In genomic region chr10:21184216-21184615, GRCh38 we compare ENCODE assay signal across 14 cellular contexts.
A peak's percentile ranks its signal among the peaks of the same experiment; 100 is the strongest.
DNase-seq lines count a peak whose midpoint lies in the region; FAIRE-seq and TF ChIP-seq lines count a peak whose summit lies in the region.
"Had no signal": no experiment of that assay in that cellular context is flagged by ENCODE, and none has a peak within 500 bp of the region (broad histone marks: within the 10 kb centered on the region; RNA-seq: fewer than 3 reads in every experiment).

No MANE protein-coding gene starts in this region.

- H3K4me1 ChIP-seq in neuronal stem cell (ENCODE audit: control insufficient read depth in 2 of 2, insufficient read depth in 1 of 2, low read depth in 1 of 2, low read length in 2 of 2) = peaks cover 3 to 7% of the 10 kb centered on the region in 2 donors
- H3K4me1 ChIP-seq: BLaER1 treated with 17β-estradiol and CSF1 and Interleukin-3, amounts not matched to agents 10 nM and 100 nM; left lung had no signal

- H3K27me3 Mint-ChIP-seq in chondrocyte (ENCODE audit: low read depth) = no peaks in the 10 kb centered on the region
- H3K27me3 Mint-ChIP-seq in glutamatergic neuron (ENCODE audit: unreplicated experiment) = no peaks in the 10 kb centered on the region
- peaks cover 4% of the 10 kb centered on the region for H3K27me3 Mint-ChIP-seq in activated T-cell treated with anti-CD3 and anti-CD28 coated beads, Interleukin-2, amount 50 U/mL, for 24 hours
- H3K27me3 Mint-ChIP-seq: activated CD4-positive, alpha-beta memory T cell treated with anti-CD3 and anti-CD28 coated beads for 36 hours had no signal

- no peak overlapping the region for H4K91ac ChIP-seq in neuronal stem cell (ENCODE audit: low read depth, low read length, poor library complexity)

- H3K27ac ChIP-seq in neuronal stem cell (replicated peaks; ENCODE audit: low read length) = no peak overlapping the region
- H3K27ac ChIP-seq: BLaER1 treated with 17β-estradiol and CSF1 and Interleukin-3, amounts not matched to agents 10 nM and 100 nM; left lung had no signal

- no peak overlapping the region for H3K18ac ChIP-seq in neuronal stem cell (ENCODE audit: low read length)

- no CpG with 5 or more reads among the region's 2 CpGs for WGBS in neuronal stem cell (ENCODE audit: extremely low coverage in 2 of 2, insufficient read length in 2 of 2, insufficient replicate concordance in 1 of 2), 2 donors

- H3K4me3 Mint-ChIP-seq in chondrocyte (ENCODE audit: unreplicated experiment) (no peak overlapping the region), glutamatergic neuron (ENCODE audit: unreplicated experiment) (no peak overlapping the region)
- no peak overlapping the region for H3K4me3 Mint-ChIP-seq in activated T-cell treated with anti-CD3 and anti-CD28 coated beads, Interleukin-2, amount 50 U/mL, for 24 hours
- H3K4me3 Mint-ChIP-seq: activated CD4-positive, alpha-beta memory T cell treated with anti-CD3 and anti-CD28 coated beads for 36 hours; activated naive CD4-positive, alpha-beta T cell treated with anti-CD3 and anti-CD28 coated beads for 36 hours had no signal

- peak overlapping the region; percentile 54 for H2AFZ ChIP-seq in neuronal stem cell (ENCODE audit: low read length)

- no peak overlapping the region for H2AK5ac ChIP-seq in neuronal stem cell (ENCODE audit: low read depth, low read length)

- no peak overlapping the region for H3K23ac ChIP-seq in neuronal stem cell (ENCODE audit: low read depth, low read length, poor library complexity)

- H3K27ac Mint-ChIP-seq in chondrocyte (ENCODE audit: unreplicated experiment) = peak overlapping the region; percentile 54
- no peak overlapping the region for H3K27ac Mint-ChIP-seq in glutamatergic neuron (ENCODE audit: unreplicated experiment)
- no peak overlapping the region for H3K27ac Mint-ChIP-seq in activated T-cell treated with anti-CD3 and anti-CD28 coated beads, Interleukin-2, amount 50 U/mL, for 24 hours
- H3K27ac Mint-ChIP-seq: activated CD4-positive, alpha-beta memory T cell treated with anti-CD3 and anti-CD28 coated beads for 36 hours; activated naive CD4-positive, alpha-beta T cell treated with anti-CD3 and anti-CD28 coated beads for 36 hours had no signal

- H2BK5ac ChIP-seq in neuronal stem cell (ENCODE audit: low read length) = no peak overlapping the region

- no peak overlapping the region for H4K8ac ChIP-seq in neuronal stem cell (ENCODE audit: low read depth, low read length)

- H3K4me2 ChIP-seq in neuronal stem cell (ENCODE audit: insufficient read depth, low read length, poor library complexity, severe bottlenecking) = no peak overlapping the region
- H3K4me2 ChIP-seq: BLaER1 treated with 17β-estradiol and CSF1 and Interleukin-3, amounts not matched to agents 10 nM and 100 nM had no signal

- H3K9me3 ChIP-seq in neuronal stem cell (replicated peaks in 1 of 2; ENCODE audit: control insufficient read depth in 2 of 2, insufficient read depth in 1 of 2, low read depth in 1 of 2, low read length in 2 of 2) = peaks cover 3 to 8% of the 10 kb centered on the region in 2 donors

- FAIRE-seq in H54 (lab: Jason Lieb, UNC) = no peak
- FAIRE-seq: frontal cortex had no signal

- H3K9me3 Mint-ChIP-seq in chondrocyte (ENCODE audit: low read depth) (peaks cover 16% of the 10 kb centered on the region), glutamatergic neuron (ENCODE audit: unreplicated experiment) (peaks cover 3% of the 10 kb centered on the region)
- H3K9me3 Mint-ChIP-seq in activated T-cell treated with anti-CD3 and anti-CD28 coated beads, Interleukin-2, amount 50 U/mL, for 24 hours = no peaks in the 10 kb centered on the region

- TF ChIP-seq POLR2A in H54 (IDR thresholded peaks at IDR 0.05; ENCODE audit: low read depth, low read length) = no peak

- no peaks in the 10 kb centered on the region for H3K27me3 ChIP-seq in neuronal stem cell (ENCODE audit: control insufficient read depth in 3 of 3, insufficient read depth in 3 of 3, low read depth in 1 of 3, low read length in 3 of 3)
- H3K27me3 ChIP-seq: BLaER1 treated with 17β-estradiol and CSF1 and Interleukin-3, amounts not matched to agents 10 nM and 100 nM; left lung had no signal

- no peak overlapping the region for H3K4ac ChIP-seq in neuronal stem cell (ENCODE audit: low read length)

- H3K36me3 ChIP-seq in neuronal stem cell (replicated peaks in 1 of 2; ENCODE audit: control insufficient read depth in 2 of 2, insufficient read depth in 2 of 2, low read length in 2 of 2) = no peaks in the 10 kb centered on the region
- H3K36me3 ChIP-seq: BLaER1 treated with 17β-estradiol and CSF1 and Interleukin-3, amounts not matched to agents 10 nM and 100 nM; left lung had no signal

- H3K4me1 Mint-ChIP-seq in chondrocyte (ENCODE audit: low read depth) = peaks cover 17% of the 10 kb centered on the region
- H3K4me1 Mint-ChIP-seq in glutamatergic neuron (ENCODE audit: low read depth, unreplicated experiment) = no peaks in the 10 kb centered on the region
- H3K4me1 Mint-ChIP-seq in activated T-cell treated with anti-CD3 and anti-CD28 coated beads, Interleukin-2, amount 50 U/mL, for 24 hours (ENCODE audit: low read depth) = no peaks in the 10 kb centered on the region

- H2BK120ac ChIP-seq in neuronal stem cell (ENCODE audit: low read depth, low read length) = no peak overlapping the region

- no peaks in the 10 kb centered on the region for H3K79me1 ChIP-seq in neuronal stem cell (ENCODE audit: low read depth, low read length)

- no peak overlapping the region for H2BK12ac ChIP-seq in neuronal stem cell (ENCODE audit: low read length)

- H3K36me3 Mint-ChIP-seq in chondrocyte (ENCODE audit: low read depth) (peaks cover 9% of the 10 kb centered on the region), glutamatergic neuron (ENCODE audit: unreplicated experiment) (peaks cover 4% of the 10 kb centered on the region)
- H3K36me3 Mint-ChIP-seq in activated T-cell treated with anti-CD3 and anti-CD28 coated beads, Interleukin-2, amount 50 U/mL, for 24 hours (ENCODE audit: low read depth) = no peaks in the 10 kb centered on the region
- H3K36me3 Mint-ChIP-seq: activated CD4-positive, alpha-beta memory T cell treated with anti-CD3 and anti-CD28 coated beads for 36 hours had no signal

- H3K14ac ChIP-seq in neuronal stem cell (ENCODE audit: low read length) = no peak overlapping the region

- no peak overlapping the region for H3K4me3 ChIP-seq in neuronal stem cell (ENCODE audit: low read length in 2 of 2)
- H3K4me3 ChIP-seq: BLaER1 treated with 17β-estradiol and CSF1 and Interleukin-3, amounts not matched to agents 10 nM and 100 nM; left lung had no signal

- TF ChIP-seq CTCF in chondrocyte (IDR thresholded peaks at IDR 0.05) = no peak
- no peak for TF ChIP-seq CTCF in glutamatergic neuron (IDR thresholded peaks at IDR 0.05; ENCODE audit: partially characterized antibody, unreplicated experiment)

- H2BK15ac ChIP-seq in neuronal stem cell (ENCODE audit: low read length) = no peak overlapping the region

- H3K9ac ChIP-seq in neuronal stem cell (ENCODE audit: low read depth, low read length, poor library complexity) = no peak overlapping the region
- H3K9ac ChIP-seq: BLaER1 treated with 17β-estradiol and CSF1 and Interleukin-3, amounts not matched to agents 10 nM and 100 nM had no signal

- DNase-seq in EL (peak; percentile 19), NCI-H69 (lab: John Stamatoyannopoulos, UW) (peak; percentile 52), chondrocyte (ENCODE audit: low spot score) (no peak), neuronal stem cell (ENCODE audit: low spot score) (no peak), glutamatergic neuron (no peak), H54 (ENCODE audit: insufficient read length, low spot score) (no peak), NCI-H524 treated with DMSO at 0.1 percent for 48 hours (lab: John Stamatoyannopoulos, UW) (no peak)
- no peak for DNase-seq in activated T-cell treated with anti-CD3 and anti-CD28 coated beads, Interleukin-2, amount 50 U/mL, for 24 hours
- DNase-seq: activated CD4-positive, alpha-beta memory T cell treated with anti-CD3 and anti-CD28 coated beads for 36 hours; activated naive CD4-positive, alpha-beta T cell treated with anti-CD3 and anti-CD28 coated beads for 36 hours; left lung; occipital lobe had no signal

Comparison
In these comparisons a context has a peak if more than half of its experiments do, and no peak if none do; other contexts are left out.
1. DNase-seq: peak in EL (single experiment) and NCI-H69 (single experiment); none in chondrocyte (single experiment), neuronal stem cell (single experiment), glutamatergic neuron (single experiment), activated T-cell treated with anti-CD3 and anti-CD28 coated beads, Interleukin-2, amount 50 U/mL, for 24 hours (single experiment), H54 (single experiment) and NCI-H524 treated with DMSO at 0.1 percent for 48 hours (single experiment).